ENCODE assay signal across 1 cellular context in genomic region chr6:26285143-26286134, GRCh38.
TF ChIP-seq lines count a peak whose summit lies in the region.

No MANE protein-coding gene starts in this region.

TF ChIP-seq in HepG2, 621 proteins besides CTCF, POLR2A, EP300 and RAD21 (continued from another document and continues in another):
- TF ChIP-seq ZNF710 (CRISPR knock-in tag; IDR thresholded peaks at IDR 0.05; ENCODE audit: borderline replicate concordance) = peak; percentile 81
- peak; percentile 78; the same call in 1 of the 2 replicates for TF ChIP-seq CSRNP1 (CRISPR knock-in tag; IDR thresholded peaks at IDR 0.05)
- TF ChIP-seq, protein P1, sequence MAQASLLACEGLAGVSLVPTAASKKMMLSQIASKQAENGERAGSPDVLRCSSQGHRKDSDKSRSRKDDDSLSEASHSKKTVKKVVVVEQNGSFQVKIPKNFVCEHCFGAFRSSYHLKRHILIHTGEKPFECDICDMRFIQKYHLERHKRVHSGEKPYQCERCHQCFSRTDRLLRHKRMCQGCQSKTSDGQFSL (CRISPR knock-in tag; IDR thresholded peaks at IDR 0.05) = no peak
- TF ChIP-seq ZNF577 (CRISPR knock-in tag; IDR thresholded peaks at IDR 0.05; ENCODE audit: borderline replicate concordance, low read depth) = no peak
- TF ChIP-seq, protein P2, sequence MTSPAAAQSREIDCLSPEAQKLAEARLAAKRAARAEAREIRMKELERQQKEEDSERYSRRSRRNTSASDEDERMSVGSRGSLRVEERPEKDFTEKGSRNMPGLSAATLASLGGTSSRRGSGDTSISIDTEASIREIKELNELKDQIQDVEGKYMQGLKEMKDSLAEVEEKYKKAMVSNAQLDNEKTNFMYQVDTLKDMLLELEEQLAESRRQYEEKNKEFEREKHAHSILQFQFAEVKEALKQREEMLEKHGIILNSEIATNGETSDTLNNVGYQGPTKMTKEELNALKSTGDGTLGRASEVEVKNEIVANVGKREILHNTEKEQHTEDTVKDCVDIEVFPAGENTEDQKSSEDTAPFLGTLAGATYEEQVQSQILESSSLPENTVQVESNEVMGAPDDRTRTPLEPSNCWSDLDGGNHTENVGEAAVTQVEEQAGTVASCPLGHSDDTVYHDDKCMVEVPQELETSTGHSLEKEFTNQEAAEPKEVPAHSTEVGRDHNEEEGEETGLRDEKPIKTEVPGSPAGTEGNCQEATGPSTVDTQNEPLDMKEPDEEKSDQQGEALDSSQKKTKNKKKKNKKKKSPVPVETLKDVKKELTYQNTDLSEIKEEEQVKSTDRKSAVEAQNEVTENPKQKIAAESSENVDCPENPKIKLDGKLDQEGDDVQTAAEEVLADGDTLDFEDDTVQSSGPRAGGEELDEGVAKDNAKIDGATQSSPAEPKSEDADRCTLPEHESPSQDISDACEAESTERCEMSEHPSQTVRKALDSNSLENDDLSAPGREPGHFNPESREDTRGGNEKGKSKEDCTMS (CRISPR knock-in tag; conservative IDR thresholded peaks at IDR 0.05) = no peak
- TF ChIP-seq ZNF670 (CRISPR knock-in tag; IDR thresholded peaks at IDR 0.05; ENCODE audit: borderline replicate concordance) = peak; percentile 62; the same call in 1 of the 2 replicates
- TF ChIP-seq, protein P3, sequence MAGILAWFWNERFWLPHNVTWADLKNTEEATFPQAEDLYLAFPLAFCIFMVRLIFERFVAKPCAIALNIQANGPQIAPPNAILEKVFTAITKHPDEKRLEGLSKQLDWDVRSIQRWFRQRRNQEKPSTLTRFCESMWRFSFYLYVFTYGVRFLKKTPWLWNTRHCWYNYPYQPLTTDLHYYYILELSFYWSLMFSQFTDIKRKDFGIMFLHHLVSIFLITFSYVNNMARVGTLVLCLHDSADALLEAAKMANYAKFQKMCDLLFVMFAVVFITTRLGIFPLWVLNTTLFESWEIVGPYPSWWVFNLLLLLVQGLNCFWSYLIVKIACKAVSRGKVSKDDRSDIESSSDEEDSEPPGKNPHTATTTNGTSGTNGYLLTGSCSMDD (CRISPR knock-in tag; IDR thresholded peaks at IDR 0.05) = no peak
- TF ChIP-seq, protein P4, sequence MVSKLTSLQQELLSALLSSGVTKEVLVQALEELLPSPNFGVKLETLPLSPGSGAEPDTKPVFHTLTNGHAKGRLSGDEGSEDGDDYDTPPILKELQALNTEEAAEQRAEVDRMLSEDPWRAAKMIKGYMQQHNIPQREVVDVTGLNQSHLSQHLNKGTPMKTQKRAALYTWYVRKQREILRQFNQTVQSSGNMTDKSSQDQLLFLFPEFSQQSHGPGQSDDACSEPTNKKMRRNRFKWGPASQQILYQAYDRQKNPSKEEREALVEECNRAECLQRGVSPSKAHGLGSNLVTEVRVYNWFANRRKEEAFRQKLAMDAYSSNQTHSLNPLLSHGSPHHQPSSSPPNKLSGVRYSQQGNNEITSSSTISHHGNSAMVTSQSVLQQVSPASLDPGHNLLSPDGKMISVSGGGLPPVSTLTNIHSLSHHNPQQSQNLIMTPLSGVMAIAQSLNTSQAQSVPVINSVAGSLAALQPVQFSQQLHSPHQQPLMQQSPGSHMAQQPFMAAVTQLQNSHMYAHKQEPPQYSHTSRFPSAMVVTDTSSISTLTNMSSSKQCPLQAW (CRISPR knock-in tag; IDR thresholded peaks at IDR 0.05) = peak; percentile 85; the same call in 1 of the 2 replicates
- peak; percentile 90 for TF ChIP-seq JUN (CRISPR knock-in tag; IDR thresholded peaks at IDR 0.05)
- no peak for TF ChIP-seq ZNF251 (CRISPR knock-in tag; IDR thresholded peaks at IDR 0.05)
- peak; percentile 84 for TF ChIP-seq ZNF564 (CRISPR knock-in tag; IDR thresholded peaks at IDR 0.05)
- peak; percentile 92 for TF ChIP-seq KDM2A (CRISPR knock-in tag; IDR thresholded peaks at IDR 0.05; ENCODE audit: borderline replicate concordance, low read depth)
- TF ChIP-seq CC2D1A (CRISPR knock-in tag; IDR thresholded peaks at IDR 0.05) = no peak
- TF ChIP-seq RFXAP (CRISPR knock-in tag; IDR thresholded peaks at IDR 0.05; ENCODE audit: borderline replicate concordance) = peak; percentile 90
- TF ChIP-seq KLF6 (CRISPR knock-in tag; IDR thresholded peaks at IDR 0.05) = peak; percentile 94
- peak; percentile 89 for TF ChIP-seq GFI1 (CRISPR knock-in tag; IDR thresholded peaks at IDR 0.05; ENCODE audit: borderline replicate concordance)
- no peak for TF ChIP-seq ZNF343 (CRISPR knock-in tag; IDR thresholded peaks at IDR 0.05)
- TF ChIP-seq PAXIP1 (CRISPR knock-in tag; conservative IDR thresholded peaks at IDR 0.05) = peak; percentile 56
- peak; percentile 81; the same call in 1 of the 2 replicates for TF ChIP-seq REPIN1 (CRISPR knock-in tag; IDR thresholded peaks at IDR 0.05; ENCODE audit: borderline replicate concordance, low read depth)
- TF ChIP-seq SPEN (CRISPR knock-in tag; IDR thresholded peaks at IDR 0.05; ENCODE audit: low read depth) = no peak; the same call in 1 of the 2 replicates
- no peak for TF ChIP-seq ZNF660 (CRISPR knock-in tag; IDR thresholded peaks at IDR 0.05; ENCODE audit: borderline replicate concordance, low read depth)
- no peak for TF ChIP-seq DNMT1 (CRISPR knock-in tag; IDR thresholded peaks at IDR 0.05)
- no peak for TF ChIP-seq HMGA1 (CRISPR knock-in tag; conservative IDR thresholded peaks at IDR 0.05)
- TF ChIP-seq MAX (IDR thresholded peaks at IDR 0.05) = peak; percentile 52
- peak; percentile 92; the same call in 1 of the 2 replicates for TF ChIP-seq ZNF17 (CRISPR knock-in tag; IDR thresholded peaks at IDR 0.05)
- peak; percentile 47; the same call in 1 of the 2 replicates for TF ChIP-seq RXRA (CRISPR knock-in tag; IDR thresholded peaks at IDR 0.05)
- TF ChIP-seq ZNF496 (CRISPR knock-in tag; IDR thresholded peaks at IDR 0.05; ENCODE audit: insufficient replicate concordance) = no peak
- TF ChIP-seq, protein P5, sequence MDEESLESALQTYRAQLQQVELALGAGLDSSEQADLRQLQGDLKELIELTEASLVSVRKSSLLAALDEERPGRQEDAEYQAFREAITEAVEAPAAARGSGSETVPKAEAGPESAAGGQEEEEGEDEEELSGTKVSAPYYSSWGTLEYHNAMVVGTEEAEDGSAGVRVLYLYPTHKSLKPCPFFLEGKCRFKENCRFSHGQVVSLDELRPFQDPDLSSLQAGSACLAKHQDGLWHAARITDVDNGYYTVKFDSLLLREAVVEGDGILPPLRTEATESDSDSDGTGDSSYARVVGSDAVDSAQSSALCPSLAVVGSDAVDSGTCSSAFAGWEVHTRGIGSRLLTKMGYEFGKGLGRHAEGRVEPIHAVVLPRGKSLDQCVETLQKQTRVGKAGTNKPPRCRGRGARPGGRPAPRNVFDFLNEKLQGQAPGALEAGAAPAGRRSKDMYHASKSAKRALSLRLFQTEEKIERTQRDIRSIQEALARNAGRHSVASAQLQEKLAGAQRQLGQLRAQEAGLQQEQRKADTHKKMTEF (CRISPR knock-in tag; IDR thresholded peaks at IDR 0.05) = peak; percentile 75
- no peak for TF ChIP-seq ZFYVE20 (CRISPR knock-in tag; IDR thresholded peaks at IDR 0.05; ENCODE audit: borderline replicate concordance, low read depth)
- no peak for TF ChIP-seq KAT7 (CRISPR knock-in tag; IDR thresholded peaks at IDR 0.05; ENCODE audit: borderline replicate concordance)
- TF ChIP-seq ETV5 (CRISPR knock-in tag; IDR thresholded peaks at IDR 0.05; ENCODE audit: borderline replicate concordance) = peak; percentile 88
- TF ChIP-seq ZFP37 (CRISPR knock-in tag; IDR thresholded peaks at IDR 0.05; ENCODE audit: borderline replicate concordance) = 0 out of 2 replicates have a peak, but pooled peaks have one; percentile 49
- peak; percentile 78 for TF ChIP-seq FOXK1 (CRISPR knock-in tag; IDR thresholded peaks at IDR 0.05; ENCODE audit: borderline replicate concordance, low read depth)
- peak; percentile 81 for TF ChIP-seq FOSL2 (CRISPR knock-in tag; IDR thresholded peaks at IDR 0.05)
- TF ChIP-seq RBFOX2 (IDR thresholded peaks at IDR 0.05; ENCODE audit: low read depth, low read length) = peak; percentile 80
- TF ChIP-seq ZBTB39 (CRISPR knock-in tag; IDR thresholded peaks at IDR 0.05) = no peak
- no peak for TF ChIP-seq JUNB (CRISPR knock-in tag; IDR thresholded peaks at IDR 0.05; ENCODE audit: borderline replicate concordance)
- no peak; the same call in 1 of the 2 replicates for TF ChIP-seq THYN1 (CRISPR knock-in tag; IDR thresholded peaks at IDR 0.05; ENCODE audit: borderline replicate concordance, low read depth)
- TF ChIP-seq ZKSCAN1 (IDR thresholded peaks at IDR 0.05; ENCODE audit: low read length) = peak; percentile 93
- TF ChIP-seq CREBL2 (CRISPR knock-in tag; IDR thresholded peaks at IDR 0.05; ENCODE audit: borderline replicate concordance) = peak; percentile 39; the same call in 1 of the 2 replicates
